8 cellular contexts compared by ENCODE assay signal in genomic region chr2:11377915-11378649, GRCh38. TPM values are rescaled to one million over a fixed set of nuclear protein-coding genes. Genes with fewer than 3 reads are reported as not detected.
DNase-seq lines count a peak whose midpoint lies in the region; ATAC-seq and TF ChIP-seq lines count a peak whose summit lies in the region.

No MANE protein-coding gene starts in this region.

- no peaks in the 10 kb centered on the region for H3K9me3 ChIP-seq in SU-DHL-6 (ENCODE audit: insufficient read depth, low read length)

- H3K36me3 ChIP-seq in SU-DHL-6 (ENCODE audit: low read length): no peaks in the 10 kb centered on the region

- H3K4me3 Mint-ChIP-seq in naive B cell: peak overlapping the region in 2 of 8 donors; percentile 9 to 65

- H3K4me3 ChIP-seq in SU-DHL-6 (ENCODE audit: insufficient read depth, low read length, poor library complexity, severe bottlenecking): no peak overlapping the region

- no peaks in the 10 kb centered on the region for H3F3A ChIP-seq in SU-DHL-6 (ENCODE audit: insufficient read depth)

- peaks cover 0 to 3% (median 0%) of the 10 kb centered on the region in 7 donors for H3K9me3 Mint-ChIP-seq in naive B cell

- no peak overlapping the region for H3K9ac ChIP-seq in SU-DHL-6 (ENCODE audit: low read length)

- no peaks in the 10 kb centered on the region for H3K36me3 Mint-ChIP-seq in naive B cell

- no peaks in the 10 kb centered on the region for H3K27me3 ChIP-seq in SU-DHL-6 (ENCODE audit: low read length)

- no peaks in the 10 kb centered on the region for H4K20me1 ChIP-seq in SU-DHL-6 (ENCODE audit: low read depth, low read length)

- peak overlapping the region; percentile 18 for H3K4me2 ChIP-seq in SU-DHL-6 (ENCODE audit: low read depth, low read length, poor library complexity, severe bottlenecking)

- DNase-seq in naive B cell (no peak), NCI-H1436 treated with DMSO at 0.1 percent for 48 hours (lab: John Stamatoyannopoulos, UW) (no peak), hypothalamus (lab: John Stamatoyannopoulos, UW) (no peak), DMS153 treated with DMSO at 0.1 percent for 48 hours (lab: John Stamatoyannopoulos, UW; ENCODE audit: unreplicated experiment) (no peak), activated T-cell treated with anti-CD3 and anti-CD28 coated beads for 4 hours (no peak)

- ATAC-seq in GM18508 (IDR thresholded peaks at IDR 0.05; ENCODE audit: insufficient read depth, unreplicated experiment) (peak; percentile 84), HG02763 (IDR thresholded peaks at IDR 0.05; ENCODE audit: unreplicated experiment) (peak; percentile 85), naive B cell (ENCODE audit: low read depth in 2 of 2) (peak; percentile 82 to 84)

- H3K79me2 ChIP-seq in SU-DHL-6 (ENCODE audit: insufficient read depth, low read length): no peaks in the 10 kb centered on the region

- no peak for TF ChIP-seq CTCF in SU-DHL-6 (IDR thresholded peaks at IDR 0.05; ENCODE audit: insufficient read depth, low read length, poor library complexity, severe bottlenecking)

- H3K27ac ChIP-seq in SU-DHL-6 (ENCODE audit: low read depth, low read length): no peak overlapping the region

- no peaks in the 10 kb centered on the region for H3K27me3 Mint-ChIP-seq in naive B cell

- H3K27ac Mint-ChIP-seq in naive B cell: peak overlapping the region in 4 of 6 donors; percentile 42 to 85 (median 60)

- no peaks in the 10 kb centered on the region for H3K9me2 ChIP-seq in SU-DHL-6 (replicated peaks; ENCODE audit: insufficient read depth, low read length)

- no peak overlapping the region for H2AFZ ChIP-seq in SU-DHL-6 (ENCODE audit: low read depth, low read length, severe bottlenecking)

- H3K4me1 Mint-ChIP-seq in naive B cell: peaks cover 34 to 50% (median 40%) of the 10 kb centered on the region in 3 donors

RNA-seq across cellular contexts. Expression of gene ROCK2, which starts 33.6 kb away (rescaled TPM):
- polyA plus RNA-seq in naive B cell (ENCODE audit: low read depth in 6 of 6): 10 to 100 TPM in 3 of 6 donors, 1 to 10 TPM in 3; 3.2 to 21.2 (median 10.0) TPM
